In genomic region chr10:69088801-69089501, GRCh38 we compare ENCODE assay signal across 1 cellular context.
TF ChIP-seq lines count a peak whose summit lies in the region.

No MANE protein-coding gene starts in this region.

TF ChIP-seq in GM12878, 131 proteins besides CTCF, POLR2A, EP300 and RAD21 (continued from another document):
- TF ChIP-seq BCLAF1 (IDR thresholded peaks at IDR 0.05) (no peak), YY1 (IDR thresholded peaks at IDR 0.05; ENCODE audit: low read depth, low read length) (peak; percentile 49; the same call in 1 of the 2 replicates), ZNF207 (IDR thresholded peaks at IDR 0.05; ENCODE audit: borderline replicate concordance) (no peak), GATAD2B (conservative IDR thresholded peaks at IDR 0.05; ENCODE audit: low read depth) (no peak), NRF1 (conservative IDR thresholded peaks at IDR 0.05; ENCODE audit: low read depth, low read length) (no peak), RAD51 (IDR thresholded peaks at IDR 0.05) (peak; percentile 53; the same call in 1 of the 2 replicates), HDGF (IDR thresholded peaks at IDR 0.05) (no peak), BHLHE40 (IDR thresholded peaks at IDR 0.05; ENCODE audit: borderline replicate concordance in 1 of 2, low read depth in 2 of 2, low read length in 1 of 2) (no peak), NR2C2 (IDR thresholded peaks at IDR 0.05; ENCODE audit: borderline replicate concordance, control insufficient read depth, insufficient read length, low read depth) (no peak), CUX1 (IDR thresholded peaks at IDR 0.05; ENCODE audit: insufficient replicate concordance, low read depth, low read length) (no peak), MYC (IDR thresholded peaks at IDR 0.05; ENCODE audit: insufficient read depth, insufficient read length, insufficient replicate concordance, low read length, severe bottlenecking) (no peak), POU2F2 (IDR thresholded peaks at IDR 0.05; ENCODE audit: borderline replicate concordance, low read depth, low read length) (no peak), RB1 (IDR thresholded peaks at IDR 0.05; ENCODE audit: borderline replicate concordance) (peak; percentile 16; the same call in 1 of the 2 replicates), E4F1 (IDR thresholded peaks at IDR 0.05; ENCODE audit: borderline replicate concordance, partially characterized antibody) (no peak), FOXK2 (IDR thresholded peaks at IDR 0.05) (no peak), ZNF384 (IDR thresholded peaks at IDR 0.05; ENCODE audit: borderline replicate concordance, low read depth, low read length) (no peak), NFYA (IDR thresholded peaks at IDR 0.05; ENCODE audit: borderline replicate concordance, low read depth, low read length) (no peak), BCL3 (IDR thresholded peaks at IDR 0.05; ENCODE audit: borderline replicate concordance, insufficient read depth, low read depth, low read length, poor library complexity, severe bottlenecking) (no peak), BACH1 (IDR thresholded peaks at IDR 0.05; ENCODE audit: borderline replicate concordance) (peak; percentile 27), CHD1 (IDR thresholded peaks at IDR 0.05; ENCODE audit: low read depth, low read length) (0 out of 2 replicates have a peak, but pooled peaks have one; percentile 61), NBN (IDR thresholded peaks at IDR 0.05) (peak; percentile 58), TBL1XR1 (IDR thresholded peaks at IDR 0.05; ENCODE audit: low read depth, low read length) (0 out of 2 replicates have a peak, but pooled peaks have one; percentile 30), SUZ12 (IDR thresholded peaks at IDR 0.05; ENCODE audit: unreplicated experiment) (no peak), EGR1 (IDR thresholded peaks at IDR 0.05; ENCODE audit: borderline replicate concordance in 1 of 2, low read depth in 2 of 2, low read length in 2 of 2) (no peak), ASH2L (IDR thresholded peaks at IDR 0.05; ENCODE audit: borderline replicate concordance, low read depth) (no peak), JUND (IDR thresholded peaks at IDR 0.05; ENCODE audit: low read depth, low read length) (no peak), EED (IDR thresholded peaks at IDR 0.05; ENCODE audit: low read depth) (no peak)
